1 cellular context compared by ENCODE assay signal in genomic region chr22:46763051-46763705, GRCh38.
A peak's percentile ranks its signal among the peaks of the same experiment; 100 is the strongest.
TF ChIP-seq lines count a peak whose summit lies in the region.

No MANE protein-coding gene starts in this region.

TF ChIP-seq in HepG2, 621 proteins besides CTCF, POLR2A, EP300 and RAD21:
- TF ChIP-seq TCF12 (IDR thresholded peaks at IDR 0.05) (no peak), TCF12 (CRISPR knock-in tag; IDR thresholded peaks at IDR 0.05) (0 out of 2 replicates have a peak, but pooled peaks have one; percentile 30), ZNF414 (CRISPR knock-in tag; IDR thresholded peaks at IDR 0.05) (0 out of 2 replicates have a peak, but pooled peaks have one; percentile 53), SNAPC4 (CRISPR knock-in tag; IDR thresholded peaks at IDR 0.05) (0 out of 2 replicates have a peak, but pooled peaks have one; percentile 27), ZNF558 (CRISPR knock-in tag; IDR thresholded peaks at IDR 0.05; ENCODE audit: borderline replicate concordance) (0 out of 2 replicates have a peak, but pooled peaks have one; percentile 13), ZSCAN9 (CRISPR knock-in tag; IDR thresholded peaks at IDR 0.05; ENCODE audit: borderline replicate concordance) (no peak)
- TF ChIP-seq, protein P1, sequence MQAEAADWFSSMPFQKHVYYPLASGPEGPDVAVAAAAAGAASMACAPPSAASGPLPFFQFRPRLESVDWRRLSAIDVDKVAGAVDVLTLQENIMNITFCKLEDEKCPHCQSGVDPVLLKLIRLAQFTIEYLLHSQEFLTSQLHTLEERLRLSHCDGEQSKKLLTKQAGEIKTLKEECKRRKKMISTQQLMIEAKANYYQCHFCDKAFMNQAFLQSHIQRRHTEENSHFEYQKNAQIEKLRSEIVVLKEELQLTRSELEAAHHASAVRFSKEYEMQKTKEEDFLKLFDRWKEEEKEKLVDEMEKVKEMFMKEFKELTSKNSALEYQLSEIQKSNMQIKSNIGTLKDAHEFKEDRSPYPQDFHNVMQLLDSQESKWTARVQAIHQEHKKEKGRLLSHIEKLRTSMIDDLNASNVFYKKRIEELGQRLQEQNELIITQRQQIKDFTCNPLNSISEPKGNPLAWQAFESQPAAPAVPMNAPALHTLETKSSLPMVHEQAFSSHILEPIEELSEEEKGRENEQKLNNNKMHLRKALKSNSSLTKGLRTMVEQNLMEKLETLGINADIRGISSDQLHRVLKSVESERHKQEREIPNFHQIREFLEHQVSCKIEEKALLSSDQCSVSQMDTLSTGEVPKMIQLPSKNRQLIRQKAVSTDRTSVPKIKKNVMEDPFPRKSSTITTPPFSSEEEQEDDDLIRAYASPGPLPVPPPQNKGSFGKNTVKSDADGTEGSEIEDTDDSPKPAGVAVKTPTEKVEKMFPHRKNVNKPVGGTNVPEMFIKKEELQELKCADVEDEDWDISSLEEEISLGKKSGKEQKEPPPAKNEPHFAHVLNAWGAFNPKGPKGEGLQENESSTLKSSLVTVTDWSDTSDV (CRISPR knock-in tag; IDR thresholded peaks at IDR 0.05), result no peak
- TF ChIP-seq, protein P2, sequence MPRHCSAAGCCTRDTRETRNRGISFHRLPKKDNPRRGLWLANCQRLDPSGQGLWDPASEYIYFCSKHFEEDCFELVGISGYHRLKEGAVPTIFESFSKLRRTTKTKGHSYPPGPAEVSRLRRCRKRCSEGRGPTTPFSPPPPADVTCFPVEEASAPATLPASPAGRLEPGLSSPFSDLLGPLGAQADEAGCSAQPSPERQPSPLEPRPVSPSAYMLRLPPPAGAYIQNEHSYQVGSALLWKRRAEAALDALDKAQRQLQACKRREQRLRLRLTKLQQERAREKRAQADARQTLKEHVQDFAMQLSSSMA (CRISPR knock-in tag; IDR thresholded peaks at IDR 0.05), result 0 out of 2 replicates have a peak, but pooled peaks have one; percentile 35
TF ChIP-seq in HepG2: peak in this region for 5.
